ENCODE assay signal across 26 cellular contexts in genomic region chr20:10571313-10571815, GRCh38.
A peak's percentile ranks its signal among the peaks of the same experiment; 100 is the strongest.
DNase-seq lines count a peak whose midpoint lies in the region; ATAC-seq and TF ChIP-seq lines count a peak whose summit lies in the region.
"Had no signal": no experiment of that assay in that cellular context is flagged by ENCODE, and none has a peak within 500 bp of the region (broad histone marks: within the 10 kb centered on the region; RNA-seq: fewer than 3 reads in every experiment).

No MANE protein-coding gene starts in this region.

- no peak for DNase-seq in CD4-positive, alpha-beta memory T cell
- no peak for DNase-seq in DND-41
- no peak for DNase-seq in central memory CD8-positive, alpha-beta T cell (ENCODE audit: low spot score in 2 of 2)
- DNase-seq in naive thymus-derived CD8-positive, alpha-beta T cell, result no peak
- DNase-seq in anterior cingulate cortex (lab: John Stamatoyannopoulos, UW), result no peak
- no peak for DNase-seq in mucosa of gallbladder (ENCODE audit: low spot score)
- no peak for DNase-seq in upper lobe of right lung
- DNase-seq: activated CD4-positive, alpha-beta T cell treated with anti-CD3 and anti-CD28 coated beads for 4 hours; activated gamma-delta T cell; activated T-cell treated with anti-CD3 and anti-CD28 coated beads, Interleukin-2, amount 50 U/mL, for 4 hours; central memory CD4-positive, alpha-beta T cell; COR-L47; DMS53; head of caudate nucleus; KG1; left ventricle myocardium superior; naive thymus-derived CD4-positive, alpha-beta T cell; NCI-H1105; NCI-H187 treated with DMSO at 0.1 percent for 48 hours; NCI-H526 treated with DMSO at 0.1 percent for 48 hours; SHP77; stimulated activated CD4-positive, alpha-beta T cell treated with anti-CD3 and anti-CD28 coated beads, Interleukin-4, amount 100 ng/mL, for 1 hour; substantia nigra had no signal

- ATAC-seq in DND-41 (ENCODE audit: insufficient read depth, low read depth) (peak; percentile 17; the same call in 1 of the 3 replicates), HG02938 (IDR thresholded peaks at IDR 0.05; ENCODE audit: unreplicated experiment) (no peak), upper lobe of right lung (no peak)
- no peak for ATAC-seq in central memory CD8-positive, alpha-beta T cell (replicated peaks; ENCODE audit: extremely low read depth, poor library complexity, severe bottlenecking)
- no peak for ATAC-seq in naive thymus-derived CD8-positive, alpha-beta T cell
- ATAC-seq: activated T-cell treated with anti-CD3 and anti-CD28 coated beads, Interleukin-2, amount 50 U/mL, for 4 hours; left ventricle myocardium superior; naive thymus-derived CD4-positive, alpha-beta T cell had no signal

- peaks cover 12% of the 10 kb centered on the region for H3K4me1 ChIP-seq in CD4-positive, alpha-beta memory T cell (ENCODE audit: insufficient read depth, low read length)
- 0 out of 2 replicates have a peak, but pooled peaks cover 5% of the 10 kb centered on the region for H3K4me1 ChIP-seq in DND-41 (ENCODE audit: insufficient read depth, low read length)
- no peaks in the 10 kb centered on the region for H3K4me1 ChIP-seq in upper lobe of right lung
- H3K4me1 ChIP-seq: BLaER1, esophagus muscularis mucosa had no signal

- intact Hi-C loops in CD4-positive, alpha-beta memory T cell (cut with micrococcal nuclease), result no loop called here
- intact Hi-C loops in upper lobe of right lung (cut with DNase I), result no loop called here

- H2AFZ ChIP-seq in DND-41 (ENCODE audit: low read depth, low read length), result no peak overlapping the region

- CTCF ChIA-PET in CD4-positive, alpha-beta memory T cell (lab: Charles Lee; ENCODE audit: partially characterized antibody), result no interaction called here

- peaks cover 19 to 37% of the 10 kb centered on the region in 2 donors for H3K36me3 Mint-ChIP-seq in CD4-positive, alpha-beta memory T cell
- H3K36me3 Mint-ChIP-seq in central memory CD8-positive, alpha-beta T cell (ENCODE audit: insufficient read depth), result peaks cover 6% of the 10 kb centered on the region
- H3K36me3 Mint-ChIP-seq in naive thymus-derived CD8-positive, alpha-beta T cell, result peaks cover 21 to 50% (median 45%) of the 10 kb centered on the region in 3 donors

- no peak overlapping the region for H3K4me3 ChIP-seq in CD4-positive, alpha-beta memory T cell (ENCODE audit: low read length in 2 of 2)
- H3K4me3 ChIP-seq in DND-41 (ENCODE audit: low read depth in 1 of 2, low read length in 2 of 2) (no peak overlapping the region), upper lobe of right lung (no peak overlapping the region)
- H3K4me3 ChIP-seq: BLaER1, esophagus muscularis mucosa had no signal

- no peaks in the 10 kb centered on the region for H3K9me3 Mint-ChIP-seq in CD4-positive, alpha-beta memory T cell
- H3K9me3 Mint-ChIP-seq in central memory CD8-positive, alpha-beta T cell, result no peaks in the 10 kb centered on the region
- no peaks in the 10 kb centered on the region for H3K9me3 Mint-ChIP-seq in naive thymus-derived CD8-positive, alpha-beta T cell
- H3K9me3 Mint-ChIP-seq: activated T-cell treated with anti-CD3 and anti-CD28 coated beads, Interleukin-2, amount 50 U/mL, for 4 hours had no signal

- H3K4me2 ChIP-seq in DND-41 (ENCODE audit: insufficient read depth, low read length), result no peak overlapping the region
- H3K4me2 ChIP-seq: BLaER1 had no signal

- peak overlapping the region in 6 of 7 donors; percentile 32 to 86 (median 58) for H3K27ac Mint-ChIP-seq in CD4-positive, alpha-beta memory T cell
- peak overlapping the region; percentile 41 for H3K27ac Mint-ChIP-seq in central memory CD8-positive, alpha-beta T cell (ENCODE audit: low read depth)
- H3K27ac Mint-ChIP-seq in naive thymus-derived CD8-positive, alpha-beta T cell, result peak overlapping the region in 7 of 10 donors; percentile 18 to 69 (median 47)

- POLR2A ChIA-PET in CD4-positive, alpha-beta memory T cell (lab: Charles Lee; ENCODE audit: partially characterized antibody), result no interaction called here
- POLR2A ChIA-PET in naive thymus-derived CD8-positive, alpha-beta T cell (lab: Charles Lee), result no interaction called here

- no peaks in the 10 kb centered on the region for H3K36me3 ChIP-seq in CD4-positive, alpha-beta memory T cell (ENCODE audit: insufficient read depth, low read length)
- peaks cover 16% of the 10 kb centered on the region for H3K36me3 ChIP-seq in DND-41 (ENCODE audit: insufficient read depth, low read length)
- H3K36me3 ChIP-seq in upper lobe of right lung, result no peaks in the 10 kb centered on the region
- H3K36me3 ChIP-seq: esophagus muscularis mucosa had no signal

- peak overlapping the region in 1 of 8 donors; percentile 26 for H3K4me3 Mint-ChIP-seq in CD4-positive, alpha-beta memory T cell
- no peak overlapping the region for H3K4me3 Mint-ChIP-seq in central memory CD8-positive, alpha-beta T cell
- H3K4me3 Mint-ChIP-seq in naive thymus-derived CD8-positive, alpha-beta T cell, result peak overlapping the region in 2 of 10 donors; percentile 27 to 32
- H3K4me3 Mint-ChIP-seq: activated T-cell treated with anti-CD3 and anti-CD28 coated beads, Interleukin-2, amount 50 U/mL, for 4 hours had no signal

- H4K20me1 ChIP-seq in DND-41 (ENCODE audit: insufficient read depth, low read length), result peaks cover 7% of the 10 kb centered on the region; the same call in 1 of the 2 replicates
- H4K20me1 ChIP-seq: BLaER1 had no signal

- no peak overlapping the region for H3K27ac ChIP-seq in CD4-positive, alpha-beta memory T cell (ENCODE audit: low read depth, low read length)
- no peak overlapping the region for H3K27ac ChIP-seq in DND-41 (ENCODE audit: low read length)
- H3K27ac ChIP-seq in upper lobe of right lung, result no peak overlapping the region
- H3K27ac ChIP-seq: BLaER1, esophagus muscularis mucosa had no signal

- peaks cover 23 to 48% (median 29%) of the 10 kb centered on the region in 4 donors for H3K4me1 Mint-ChIP-seq in CD4-positive, alpha-beta memory T cell
- peaks cover 22% of the 10 kb centered on the region for H3K4me1 Mint-ChIP-seq in central memory CD8-positive, alpha-beta T cell
- H3K4me1 Mint-ChIP-seq in naive thymus-derived CD8-positive, alpha-beta T cell, result peaks cover 9 to 24% (median 20%) of the 10 kb centered on the region in 4 donors

- H3K9me3 ChIP-seq in CD4-positive, alpha-beta memory T cell (ENCODE audit: control insufficient read depth in 1 of 2, low read length in 2 of 2), result no peaks in the 10 kb centered on the region
- H3K9me3 ChIP-seq in DND-41 (ENCODE audit: insufficient read depth, low read length, severe bottlenecking), result no peaks in the 10 kb centered on the region
- H3K9me3 ChIP-seq in upper lobe of right lung, result no peaks in the 10 kb centered on the region
- H3K9me3 ChIP-seq: BLaER1, esophagus muscularis mucosa had no signal

- no peak for TF ChIP-seq CTCF in DND-41 (IDR thresholded peaks at IDR 0.05; ENCODE audit: borderline replicate concordance, extremely low read depth, low read length, poor library complexity, severe bottlenecking)
- no peak for TF ChIP-seq CTCF in upper lobe of right lung (IDR thresholded peaks at IDR 0.05)

- H3K27me3 ChIP-seq in CD4-positive, alpha-beta memory T cell (ENCODE audit: insufficient read depth, low read length), result no peaks in the 10 kb centered on the region
- H3K27me3 ChIP-seq in DND-41 (ENCODE audit: insufficient read depth, low read length, poor library complexity) (no peaks in the 10 kb centered on the region), upper lobe of right lung (no peaks in the 10 kb centered on the region)
- H3K27me3 ChIP-seq: BLaER1, esophagus muscularis mucosa had no signal

- no peaks in the 10 kb centered on the region for H3K27me3 Mint-ChIP-seq in CD4-positive, alpha-beta memory T cell
- no peaks in the 10 kb centered on the region for H3K27me3 Mint-ChIP-seq in central memory CD8-positive, alpha-beta T cell
- no peaks in the 10 kb centered on the region for H3K27me3 Mint-ChIP-seq in naive thymus-derived CD8-positive, alpha-beta T cell
- H3K27me3 Mint-ChIP-seq: naive thymus-derived CD4-positive, alpha-beta T cell had no signal

- H3K79me2 ChIP-seq in DND-41 (ENCODE audit: insufficient read depth, low read length), result no peaks in the 10 kb centered on the region

- no peak overlapping the region for H3K9ac ChIP-seq in DND-41 (ENCODE audit: low read depth, low read length)
- H3K9ac ChIP-seq: BLaER1 had no signal
